Comparison of ENCODE assay signal across 8 cellular contexts in the genomic region with DNA sequence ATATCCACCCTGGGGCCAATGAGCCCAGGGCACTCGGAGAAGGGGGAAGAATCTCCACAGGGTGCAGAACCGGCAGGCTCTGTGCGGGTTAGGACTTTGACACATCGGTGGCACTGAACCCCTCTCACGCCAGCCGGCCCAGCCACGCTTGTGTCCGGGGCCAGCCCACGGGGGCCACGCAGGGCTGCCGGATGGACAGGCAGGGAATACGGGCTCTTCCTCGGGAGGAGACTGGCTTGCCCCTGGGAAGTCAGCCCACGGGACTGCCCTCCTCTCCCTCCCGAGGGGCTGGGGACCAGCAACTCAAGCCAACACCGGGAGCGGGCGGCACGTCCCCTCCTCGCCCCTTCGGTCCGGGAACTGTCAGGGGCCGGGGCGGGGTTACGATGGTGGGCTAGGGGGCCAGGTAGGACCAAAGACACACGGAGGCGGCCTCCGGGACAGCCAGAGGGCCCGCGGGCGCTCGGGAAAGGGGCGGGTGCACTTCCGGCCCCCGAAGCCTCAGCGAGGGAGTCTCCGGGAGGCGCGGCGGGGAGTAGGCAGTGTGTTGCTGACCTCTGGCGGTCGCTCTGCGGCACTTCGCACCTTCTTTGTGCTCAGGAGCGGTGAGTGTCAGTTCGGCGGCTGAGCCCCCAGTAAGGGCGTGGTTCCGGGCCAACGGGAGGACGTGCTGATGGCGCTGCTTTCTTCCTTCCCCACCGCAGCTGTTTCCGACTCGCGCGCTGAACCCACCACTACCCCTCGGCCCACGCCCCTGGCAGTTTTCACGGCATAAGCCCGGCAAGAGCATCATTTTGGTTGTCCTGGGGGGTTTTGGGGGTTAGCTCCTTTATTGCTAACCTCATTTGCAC. TPM values are rescaled to one million over a fixed set of nuclear protein-coding genes. Genes with fewer than 3 reads are reported as not detected.
DNase-seq lines count a peak whose midpoint lies in the region; ATAC-seq and TF ChIP-seq lines count a peak whose summit lies in the region.

No MANE protein-coding gene starts in this region.

- H3K9ac ChIP-seq in HUES6 (ENCODE audit: low read length) (peak overlapping the region; percentile 60), PC-3 (ENCODE audit: low read length) (peak overlapping the region; percentile 70)

- CTCF ChIA-PET in PC-3 (lab: Charles Lee), result interaction anchor here (0.5 kb wide), 1 partner anchor 53 kb away, joined by 3 read pairs; no protein-coding TSS in a partner anchor

- H3K4me1 Mint-ChIP-seq in naive thymus-derived CD8-positive, alpha-beta T cell, result peaks cover 9 to 15% (median 11%) of the 10 kb centered on the region in 4 donors
- peaks cover 10% of the 10 kb centered on the region for H3K4me1 Mint-ChIP-seq in stimulated activated memory B cell treated with anti-CD40 and anti-IgM and Interleukin-4, amounts not matched to agents 10 μg/mL and 1 μg/mL and 100 μg/mL, for 72 hours

- peak overlapping the region; percentile 72 to 92 (median 86) for H3K4me3 Mint-ChIP-seq in naive thymus-derived CD8-positive, alpha-beta T cell
- H3K4me3 Mint-ChIP-seq in stimulated activated memory B cell treated with anti-CD40 and anti-IgM and Interleukin-4, amounts not matched to agents 10 μg/mL and 1 μg/mL and 100 μg/mL, for 72 hours, result peak overlapping the region; percentile 81

- no peaks in the 10 kb centered on the region for H3K9me3 ChIP-seq in HUES6 (ENCODE audit: control insufficient read depth, insufficient read depth, low read depth, low read length)
- no peaks in the 10 kb centered on the region for H3K9me3 ChIP-seq in PC-3 (ENCODE audit: low read length)

- peak overlapping the region; percentile 88 for H2AFZ ChIP-seq in PC-3 (ENCODE audit: low read length)

- H3K36me3 ChIP-seq in HUES6 (ENCODE audit: control insufficient read depth, insufficient read depth, low read length) (no peaks in the 10 kb centered on the region), PC-3 (ENCODE audit: low read depth, low read length) (no peaks in the 10 kb centered on the region)

- H3K9me2 ChIP-seq in PC-3 (replicated peaks; ENCODE audit: low read length), result no peaks in the 10 kb centered on the region

- peak; percentile 100 for ATAC-seq in GM21515 (IDR thresholded peaks at IDR 0.05; ENCODE audit: unreplicated experiment)
- ATAC-seq in PC-3, result peak; percentile 97
- ATAC-seq in naive thymus-derived CD8-positive, alpha-beta T cell, result peak; percentile 97
- peak; percentile 97 for ATAC-seq in stimulated activated memory B cell treated with anti-CD40 and anti-IgM and Interleukin-4, amounts not matched to agents 10 μg/mL and 1 μg/mL and 100 μg/mL, for 72 hours

- no peaks in the 10 kb centered on the region for H3K36me3 Mint-ChIP-seq in naive thymus-derived CD8-positive, alpha-beta T cell
- H3K36me3 Mint-ChIP-seq in stimulated activated memory B cell treated with anti-CD40 and anti-IgM and Interleukin-4, amounts not matched to agents 10 μg/mL and 1 μg/mL and 100 μg/mL, for 72 hours, result no peaks in the 10 kb centered on the region

- no peaks in the 10 kb centered on the region for H3K79me2 ChIP-seq in PC-3 (ENCODE audit: low read length)

- H3K27ac ChIP-seq in HUES6 (ENCODE audit: low read depth, low read length), result no peak overlapping the region; the same call in 1 of the 2 replicates
- no peak overlapping the region for H3K27ac ChIP-seq in PC-3 (ENCODE audit: low read length)

- peaks cover 0 to 2% (median 0%) of the 10 kb centered on the region in 5 donors for H3K27me3 Mint-ChIP-seq in naive thymus-derived CD8-positive, alpha-beta T cell
- peaks cover 10% of the 10 kb centered on the region for H3K27me3 Mint-ChIP-seq in stimulated activated memory B cell treated with anti-CD40 and anti-IgM and Interleukin-4, amounts not matched to agents 10 μg/mL and 1 μg/mL and 100 μg/mL, for 72 hours

- intact Hi-C loops in PC-3 (cut with micrococcal nuclease), result loop anchor here (1.0 to 5.0 kb wide), 4 partner anchors 42 to 649 kb away; no protein-coding TSS in a partner anchor

- POLR2A ChIA-PET in PC-3 (lab: Charles Lee; ENCODE audit: unreplicated experiment), result no interaction called here
- POLR2A ChIA-PET in naive thymus-derived CD8-positive, alpha-beta T cell (lab: Charles Lee), result interaction anchor here (0.9 to 1.1 kb wide), 2 partner anchors 76 to 110 kb away, joined by 3 to 4 read pairs; a partner anchor contains a TSS

- no peaks in the 10 kb centered on the region for H3K9me3 Mint-ChIP-seq in naive thymus-derived CD8-positive, alpha-beta T cell
- H3K9me3 Mint-ChIP-seq in stimulated activated memory B cell treated with anti-CD40 and anti-IgM and Interleukin-4, amounts not matched to agents 10 μg/mL and 1 μg/mL and 100 μg/mL, for 72 hours, result no peaks in the 10 kb centered on the region

- H3K4me2 ChIP-seq in PC-3 (ENCODE audit: low read length), result peak overlapping the region; percentile 89

- H4K20me1 ChIP-seq in PC-3 (ENCODE audit: low read length), result no peaks in the 10 kb centered on the region

- H3F3A ChIP-seq in PC-3 (ENCODE audit: low read length, unreplicated experiment), result no peaks in the 10 kb centered on the region

- BruUV-seq in PC-3 (replicated peaks; lab: Mats Ljungman, UMichigan), result no TSS peak

- H3K4me1 ChIP-seq in HUES6 (ENCODE audit: control insufficient read depth, insufficient read depth, low read length) (peaks cover 18% of the 10 kb centered on the region), PC-3 (ENCODE audit: insufficient read depth, low read length) (peaks cover 20% of the 10 kb centered on the region)

- peak overlapping the region; percentile 57 for H3K4me3 ChIP-seq in HUES6 (ENCODE audit: low read depth, low read length)
- H3K4me3 ChIP-seq in PC-3 (ENCODE audit: low read length), result peak overlapping the region; percentile 68

- H3K27me3 ChIP-seq in HUES6 (ENCODE audit: control insufficient read depth, insufficient read depth, low read length) (0 out of 2 replicates have a peak, but pooled peaks cover 5% of the 10 kb centered on the region), PC-3 (ENCODE audit: low read length) (no peaks in the 10 kb centered on the region)

- TF ChIP-seq CTCF in PC-3 (conservative IDR thresholded peaks at IDR 0.05; ENCODE audit: low read depth, low read length), result peak; percentile 88

- H3K27ac Mint-ChIP-seq in naive thymus-derived CD8-positive, alpha-beta T cell, result peak overlapping the region; percentile 36 to 91 (median 80)
- peak overlapping the region; percentile 81 for H3K27ac Mint-ChIP-seq in stimulated activated memory B cell treated with anti-CD40 and anti-IgM and Interleukin-4, amounts not matched to agents 10 μg/mL and 1 μg/mL and 100 μg/mL, for 72 hours

- DNase-seq in DMS153 (lab: John Stamatoyannopoulos, UW) (peak; percentile 20), PC-3 (peak; percentile 88), fibroblast of peridontal ligament (ENCODE audit: extremely low read depth) (peak; percentile 65)
- DNase-seq in activated T-cell treated with anti-CD3 and anti-CD28 coated beads, Interleukin-2, amount 50 U/mL, for 48 hours, result peak; percentile 88 to 91
- peak; percentile 80 to 92 (median 84) for DNase-seq in naive thymus-derived CD8-positive, alpha-beta T cell

RNA-seq across cellular contexts. Expression of a gene that starts 5.1 kb away (rescaled TPM):
- not detected in 2 replicates for total RNA-seq in PC-3 (2014; rRNA removed)
- not detected for total RNA-seq in naive thymus-derived CD8-positive, alpha-beta T cell
- not detected for polyA plus RNA-seq in naive thymus-derived CD8-positive, alpha-beta T cell

RNA-seq across cellular contexts. Expression of a gene that starts 25.1 kb away (rescaled TPM):
- total RNA-seq in PC-3 (2014; rRNA removed), result 0.04 TPM in 1 of 2 replicates, not detected in the other
- total RNA-seq in naive thymus-derived CD8-positive, alpha-beta T cell, result 10 to 100 TPM; 17.6 to 19.5 TPM
- 1 to 10 TPM in 1 of 3 donors, under 1 TPM in 2; 0.22 to 1.1 (median 0.36) TPM for polyA plus RNA-seq in naive thymus-derived CD8-positive, alpha-beta T cell

Comparison
In these comparisons a context has a peak if more than half of its experiments do, and no peak if none do; other contexts are left out.
1. DNase-seq: peak in every context shown above with its lines; median percentile 90 in activated T-cell treated with anti-CD3 and anti-CD28 coated beads, Interleukin-2, amount 50 U/mL, for 48 hours; 88 in PC-3; 84 in naive thymus-derived CD8-positive, alpha-beta T cell; 65 in fibroblast of peridontal ligament; 20 in DMS153.
2. RNA of a gene that starts 25.1 kb away (total RNA-seq): 17.6 to 19.5 TPM in naive thymus-derived CD8-positive, alpha-beta T cell; 0.04 TPM in PC-3; every median in the first group is over 10 times any median in the second.
3. Peak in every context shown above with its lines, with median percentiles within 50 percentile points of each other: ATAC-seq.